21 cellular contexts compared by ENCODE assay signal in genomic region chr5:147406636-147407035, GRCh38.
A peak's percentile ranks its signal among the peaks of the same experiment; 100 is the strongest.
DNase-seq lines count a peak whose midpoint lies in the region; FAIRE-seq and TF ChIP-seq lines count a peak whose summit lies in the region.
"Had no signal": no experiment of that assay in that cellular context is flagged by ENCODE, and none has a peak within 500 bp of the region (broad histone marks: within the 10 kb centered on the region; RNA-seq: fewer than 3 reads in every experiment).

No MANE protein-coding gene starts in this region.

- no peaks in the 10 kb centered on the region for H3K36me3 ChIP-seq in GM23248 (ENCODE audit: low read depth)
- peaks cover 38% of the 10 kb centered on the region for H3K36me3 ChIP-seq in astrocyte (ENCODE audit: insufficient read depth, low read length)
- peaks cover 51% of the 10 kb centered on the region for H3K36me3 ChIP-seq in mesodermal cell (ENCODE audit: control insufficient read depth, insufficient read depth, low read length)
- peaks cover 13% of the 10 kb centered on the region for H3K36me3 ChIP-seq in suprapubic skin
- H3K36me3 ChIP-seq: BLaER1 had no signal

- peaks cover 45% of the 10 kb centered on the region for H3K4me1 ChIP-seq in GM23248 (ENCODE audit: insufficient read depth)
- peaks cover 65% of the 10 kb centered on the region for H3K4me1 ChIP-seq in astrocyte (ENCODE audit: insufficient read depth, low read length)
- H3K4me1 ChIP-seq in mesodermal cell (ENCODE audit: control insufficient read depth, insufficient read depth, low read length, poor library complexity, severe bottlenecking), result peaks cover 57% of the 10 kb centered on the region
- H3K4me1 ChIP-seq in suprapubic skin, result peaks cover 20% of the 10 kb centered on the region
- H3K4me1 ChIP-seq: BLaER1 had no signal

- 100% methylated on average over 1 of the region's 1 CpG for WGBS in GM23248 (ENCODE audit: low coverage in 1 of 2, low lambda C conversion rate in 2 of 2, missing lambda C conversion rate in 2 of 2), 2 experiments
- 80% methylated on average over 1 of the region's 1 CpG; no CpG with 5 or more reads in 1 of the 2 experiments for WGBS in mesodermal cell (ENCODE audit: insufficient coverage in 2 of 2), 2 experiments
- 100% methylated on average over 1 of the region's 1 CpG for WGBS in suprapubic skin

- H3K4me3 Mint-ChIP-seq in astrocyte (ENCODE audit: unreplicated experiment) (no peak overlapping the region), nephron progenitor cell (no peak overlapping the region)
- H3K4me3 Mint-ChIP-seq: dendritic cell treated with granulocyte-macrophage colony-stimulating factor and Interleukin-4, amounts not matched to agents 40 ng/mL and 50 ng/mL, for 4 days; IgD-negative memory B cell; natural killer cell treated with Interleukin-12 subunit alpha and Interleukin-12 subunit beta and Interleukin-15 and Interleukin-18, amount 100 ng/mL, for 72 hours had no signal

- peaks cover 17% of the 10 kb centered on the region for H3K36me3 Mint-ChIP-seq in astrocyte (ENCODE audit: low read depth, unreplicated experiment)
- peaks cover 57% of the 10 kb centered on the region for H3K36me3 Mint-ChIP-seq in nephron progenitor cell (ENCODE audit: low read depth)
- H3K36me3 Mint-ChIP-seq: IgD-negative memory B cell; natural killer cell treated with Interleukin-12 subunit alpha and Interleukin-12 subunit beta and Interleukin-15 and Interleukin-18, amount 100 ng/mL, for 72 hours had no signal

- H3K9ac ChIP-seq in GM23248 (no peak overlapping the region), astrocyte (ENCODE audit: low read length) (peak overlapping the region; percentile 73)
- H3K9ac ChIP-seq: BLaER1 had no signal

- no peak overlapping the region for H3K27ac ChIP-seq in GM23248
- H3K27ac ChIP-seq in astrocyte (ENCODE audit: low read depth, low read length), result peak overlapping the region; percentile 98
- H3K27ac ChIP-seq in mesodermal cell (ENCODE audit: low read depth, low read length, severe bottlenecking), result peak overlapping the region; percentile 93
- H3K27ac ChIP-seq in suprapubic skin, result peak overlapping the region; percentile 58
- H3K27ac ChIP-seq: BLaER1 had no signal

- peaks cover 2% of the 10 kb centered on the region for H3K9me3 Mint-ChIP-seq in astrocyte (ENCODE audit: unreplicated experiment)
- H3K9me3 Mint-ChIP-seq in nephron progenitor cell, result no peaks in the 10 kb centered on the region
- H3K9me3 Mint-ChIP-seq: dendritic cell treated with granulocyte-macrophage colony-stimulating factor and Interleukin-4, amounts not matched to agents 40 ng/mL and 50 ng/mL, for 4 days; natural killer cell treated with Interleukin-12 subunit alpha and Interleukin-12 subunit beta and Interleukin-15 and Interleukin-18, amount 100 ng/mL, for 72 hours had no signal

- H2AFZ ChIP-seq in GM23248 (no peak overlapping the region), astrocyte (ENCODE audit: low read depth, low read length) (no peak overlapping the region)

- DNase-seq in GM23248 (peak; percentile 48), astrocyte (ENCODE audit: low read depth) (no peak), suprapubic skin (ENCODE audit: low spot score in 2 of 2) (no peak), Ammon's horn (ENCODE audit: low spot score) (no peak), DMS153 (lab: John Stamatoyannopoulos, UW) (no peak), MV-4-11 (lab: John Stamatoyannopoulos, UW) (no peak), nephron progenitor cell (no peak)
- DNase-seq: activated CD4-positive, alpha-beta T cell treated with anti-CD3 and anti-CD28 coated beads for 1 hour; activated effector memory CD4-positive, alpha-beta T cell treated with anti-CD3 and anti-CD28 coated beads, Interleukin-2, amount 50 U/mL, for 16 hours; amniotic stem cell; head of caudate nucleus; NCI-H1048; NCI-H69; OCI-M1; retina; stimulated activated CD4-positive, alpha-beta T cell treated with anti-CD3 and anti-CD28 coated beads, Interleukin-2, amount 100 ng/mL, for 24 hours had no signal

- H3K9me3 ChIP-seq in GM23248 (ENCODE audit: low read depth) (no peaks in the 10 kb centered on the region), astrocyte (ENCODE audit: insufficient read depth, low read depth, low read length) (no peaks in the 10 kb centered on the region), mesodermal cell (ENCODE audit: control insufficient read depth, low read length) (no peaks in the 10 kb centered on the region), suprapubic skin (no peaks in the 10 kb centered on the region)
- H3K9me3 ChIP-seq: BLaER1 had no signal

- TF ChIP-seq CTCF in astrocyte (IDR thresholded peaks at IDR 0.05; ENCODE audit: insufficient read depth, low read depth, low read length) (no peak), suprapubic skin (IDR thresholded peaks at IDR 0.05) (no peak), nephron progenitor cell (IDR thresholded peaks at IDR 0.05) (no peak)

- no peak for TF ChIP-seq POLR2A in suprapubic skin (IDR thresholded peaks at IDR 0.05)

- H4K20me1 ChIP-seq in GM23248 (ENCODE audit: insufficient read depth) (no peaks in the 10 kb centered on the region), astrocyte (ENCODE audit: insufficient read depth, low read length) (peaks cover 5% of the 10 kb centered on the region)
- H4K20me1 ChIP-seq: BLaER1 had no signal

- in situ Hi-C loops in GM23248 (cut with MboI), result no loop called here

- peaks cover 64% of the 10 kb centered on the region for H3K4me1 Mint-ChIP-seq in astrocyte (ENCODE audit: low read depth, unreplicated experiment)
- H3K4me1 Mint-ChIP-seq in nephron progenitor cell, result peaks cover 53% of the 10 kb centered on the region
- H3K4me1 Mint-ChIP-seq: IgD-negative memory B cell had no signal

- H3K9me2 ChIP-seq in GM23248 (ENCODE audit: insufficient read depth), result no peaks in the 10 kb centered on the region

- FAIRE-seq in astrocyte (lab: Jason Lieb, UNC), result no peak

- H3K27me3 ChIP-seq in GM23248 (replicated peaks; ENCODE audit: insufficient read depth) (no peaks in the 10 kb centered on the region), astrocyte (ENCODE audit: insufficient read depth, low read length) (no peaks in the 10 kb centered on the region), suprapubic skin (no peaks in the 10 kb centered on the region)
- H3K27me3 ChIP-seq: BLaER1 had no signal

- H3K27me3 Mint-ChIP-seq in astrocyte (ENCODE audit: low read depth, unreplicated experiment), result no peaks in the 10 kb centered on the region
- H3K27me3 Mint-ChIP-seq in nephron progenitor cell (ENCODE audit: low read depth, poor library complexity), result no peaks in the 10 kb centered on the region
- H3K27me3 Mint-ChIP-seq: dendritic cell treated with granulocyte-macrophage colony-stimulating factor and Interleukin-4, amounts not matched to agents 40 ng/mL and 50 ng/mL, for 4 days; IgD-negative memory B cell had no signal

- peaks cover 33% of the 10 kb centered on the region for H3F3A ChIP-seq in GM23248 (ENCODE audit: insufficient read depth)

- no peak for TF ChIP-seq EP300 in suprapubic skin (IDR thresholded peaks at IDR 0.05)

- no peak overlapping the region for H3K4me3 ChIP-seq in GM23248
- no peak overlapping the region for H3K4me3 ChIP-seq in astrocyte (ENCODE audit: insufficient read depth, low read depth, low read length)
- no peak overlapping the region for H3K4me3 ChIP-seq in mesodermal cell (ENCODE audit: extremely low read depth, insufficient read depth, low read length, poor library complexity, severe bottlenecking)
- no peak overlapping the region for H3K4me3 ChIP-seq in suprapubic skin
- H3K4me3 ChIP-seq: BLaER1 had no signal

- H3K79me2 ChIP-seq in GM23248 (ENCODE audit: insufficient read depth) (no peaks in the 10 kb centered on the region), astrocyte (ENCODE audit: insufficient read depth, low read length) (peaks cover 2% of the 10 kb centered on the region)

- H3K4me2 ChIP-seq in GM23248 (ENCODE audit: unreplicated experiment) (no peak overlapping the region), astrocyte (ENCODE audit: low read length) (peak overlapping the region; percentile 64)
- H3K4me2 ChIP-seq: BLaER1 had no signal

- H3K27ac Mint-ChIP-seq in astrocyte (ENCODE audit: unreplicated experiment), result peak overlapping the region; percentile 88
- H3K27ac Mint-ChIP-seq in nephron progenitor cell, result no peak overlapping the region
- H3K27ac Mint-ChIP-seq: dendritic cell treated with granulocyte-macrophage colony-stimulating factor and Interleukin-4, amounts not matched to agents 40 ng/mL and 50 ng/mL, for 4 days; IgD-negative memory B cell; natural killer cell treated with Interleukin-12 subunit alpha and Interleukin-12 subunit beta and Interleukin-15 and Interleukin-18, amount 100 ng/mL, for 72 hours had no signal
